15 cellular contexts compared by ENCODE assay signal in the genomic region with DNA sequence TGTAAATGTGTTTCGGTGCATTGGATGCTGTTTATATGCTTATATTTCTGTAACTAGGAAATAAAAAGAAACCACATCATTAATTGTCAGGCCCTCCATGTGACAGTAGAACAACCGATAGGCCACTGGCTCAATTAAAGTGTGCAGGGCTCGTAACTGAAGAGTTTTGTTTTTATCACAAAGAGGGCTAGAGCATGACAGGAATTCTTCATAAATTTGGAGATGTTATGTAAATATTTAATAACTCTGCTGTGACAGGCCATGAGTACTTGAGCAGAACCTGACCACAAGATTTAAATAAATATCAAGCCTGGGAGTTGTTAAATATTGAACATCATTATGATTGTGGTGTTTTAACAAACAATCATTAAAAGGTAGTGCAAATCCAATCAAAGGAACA. TPM values are rescaled to one million over a fixed set of nuclear protein-coding genes. Genes with fewer than 3 reads are reported as not detected.
DNase-seq lines count a peak whose midpoint lies in the region; ATAC-seq and TF ChIP-seq lines count a peak whose summit lies in the region.
"Had no signal": no experiment of that assay in that cellular context is flagged by ENCODE, and none has a peak within 500 bp of the region (broad histone marks: within the 10 kb centered on the region; RNA-seq: fewer than 3 reads in every experiment).

No MANE protein-coding gene starts in this region.

- H3K9me3 ChIP-seq in lower lobe of right lung = no peaks in the 10 kb centered on the region

- no peaks in the 10 kb centered on the region for H3K27me3 ChIP-seq in lower lobe of right lung (ENCODE audit: low read depth)

- intact Hi-C loops in lower lobe of right lung (cut with DNase I) = no loop called here

- H3K4me3 ChIP-seq in lower lobe of right lung = no peak overlapping the region
- H3K4me3 ChIP-seq: BLaER1 treated with 17β-estradiol and CSF1 and Interleukin-3, amounts not matched to agents 10 nM and 100 nM had no signal

- H3K27ac ChIP-seq in lower lobe of right lung = no peak overlapping the region
- H3K27ac ChIP-seq: BLaER1 treated with 17β-estradiol and CSF1 and Interleukin-3, amounts not matched to agents 10 nM and 100 nM had no signal

- no peak for TF ChIP-seq CTCF in lower lobe of right lung (IDR thresholded peaks at IDR 0.05)

- peak; percentile 8 for DNase-seq in NCI-H2107 treated with DMSO at 0.1 percent for 48 hours (lab: John Stamatoyannopoulos, UW; ENCODE audit: unreplicated experiment)
- no peak for DNase-seq in NCI-H2107 (lab: John Stamatoyannopoulos, UW)
- peak; percentile 14 for DNase-seq in NCI-H1417 treated with DMSO at 0.1 percent for 48 hours (lab: John Stamatoyannopoulos, UW)
- peak; percentile 84 for DNase-seq in NCI-H526 treated with DMSO at 0.1 percent for 48 hours (lab: John Stamatoyannopoulos, UW)
- DNase-seq in lower lobe of right lung = no peak
- no peak for DNase-seq in DMS 273 (lab: John Stamatoyannopoulos, UW; ENCODE audit: unreplicated experiment)
- DNase-seq in globus pallidus (ENCODE audit: low spot score) = no peak
- DNase-seq: CD8-positive, alpha-beta memory T cell; DMS 273 treated with DMSO at 0.1 percent for 48 hours; HCEC 1CT; NCI-H1436; NCI-H524 treated with DMSO at 0.1 percent for 48 hours; SW 1271 had no signal

- ATAC-seq in lower lobe of right lung (peak; percentile 29 to 84), HG03095 (IDR thresholded peaks at IDR 0.05; ENCODE audit: unreplicated experiment) (no peak)

- no peaks in the 10 kb centered on the region for H3K4me1 ChIP-seq in lower lobe of right lung
- H3K4me1 ChIP-seq: BLaER1 treated with 17β-estradiol and CSF1 and Interleukin-3, amounts not matched to agents 10 nM and 100 nM had no signal

- H3K36me3 ChIP-seq in lower lobe of right lung = no peaks in the 10 kb centered on the region
- H3K36me3 ChIP-seq: BLaER1 treated with 17β-estradiol and CSF1 and Interleukin-3, amounts not matched to agents 10 nM and 100 nM had no signal

RNA-seq across cellular contexts. Expression of a gene that starts 55.9 kb away (rescaled TPM):
- total RNA-seq in lower lobe of right lung = 24.9 TPM
- total RNA-seq: CD8-positive, alpha-beta memory T cell had no signal

Comparison
In these comparisons a context has a peak if more than half of its experiments do, and no peak if none do; other contexts are left out.
1. DNase-seq: peak in NCI-H2107 treated with DMSO at 0.1 percent for 48 hours (single experiment), NCI-H1417 treated with DMSO at 0.1 percent for 48 hours (single experiment) and NCI-H526 treated with DMSO at 0.1 percent for 48 hours (single experiment); none in NCI-H2107 (single experiment), lower lobe of right lung (single experiment), DMS 273 (single experiment) and globus pallidus (single experiment).